In the genomic region with DNA sequence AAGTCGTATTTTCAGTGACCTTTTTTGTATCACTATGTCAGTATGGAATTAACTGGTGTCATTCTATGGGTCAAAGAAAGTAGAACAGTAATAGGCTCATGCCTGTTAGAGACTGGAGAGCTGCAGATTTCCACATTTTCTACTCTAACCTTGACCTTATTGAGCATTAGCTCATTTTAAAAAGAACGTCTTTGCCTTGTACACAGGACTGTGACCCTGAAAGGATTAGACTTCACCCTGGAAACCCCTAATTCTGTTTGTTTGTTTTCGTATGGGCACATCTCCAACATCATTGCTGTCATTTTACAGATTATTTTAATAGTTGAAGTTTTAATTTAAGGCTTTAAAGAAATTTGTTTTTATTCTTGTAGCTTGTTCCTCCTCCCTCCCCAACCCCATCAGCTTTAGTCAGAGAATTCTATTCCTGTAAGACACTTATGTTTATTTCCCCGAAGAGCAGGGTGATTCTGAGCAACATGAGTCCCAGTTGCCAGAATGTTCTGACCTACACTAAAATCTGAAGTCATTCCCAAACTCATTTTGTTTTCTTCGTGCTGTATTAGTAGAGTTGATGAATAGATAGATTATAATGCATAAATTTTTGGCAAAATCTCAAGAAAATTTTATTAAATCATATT, we compare ENCODE assay signal across 18 cellular contexts.
"Had no signal": no experiment of that assay in that cellular context is flagged by ENCODE, and none has a peak within 500 bp of the region (broad histone marks: within the 10 kb centered on the region; RNA-seq: fewer than 3 reads in every experiment).

No MANE protein-coding gene starts in this region.

- H3K9me3 ChIP-seq: adrenal gland, heart right ventricle, left lung, psoas muscle, suprapubic skin, upper lobe of right lung had no signal

- H3K27ac ChIP-seq: heart right ventricle, left lung, psoas muscle, suprapubic skin, upper lobe of right lung had no signal

- FAIRE-seq: keratinocyte had no signal

- H3K27ac Mint-ChIP-seq: activated CD4-positive, alpha-beta T cell treated with anti-CD3 and anti-CD28 coated beads, Interleukin-2, amount 10 ng/mL, durations not matched to agents 7 days and 5 days; activated naive CD4-positive, alpha-beta T cell treated with anti-CD3 and anti-CD28 coated beads, Interleukin-2, amount 10 ng/mL, durations not matched to agents 7 days and 5 days; activated T-helper 17 cell treated with anti-CD3 and anti-CD28 coated beads, Interleukin-2, amount 50 U/mL, for 72 hours; natural killer cell treated with Interleukin-12 subunit alpha and Interleukin-12 subunit beta and Interleukin-15 and Interleukin-18, amount 100 ng/mL, for 72 hours had no signal

- H3K9me3 Mint-ChIP-seq: activated CD4-positive, alpha-beta T cell treated with anti-CD3 and anti-CD28 coated beads, Interleukin-2, amount 10 ng/mL, durations not matched to agents 7 days and 5 days had no signal

- H3K36me3 Mint-ChIP-seq: activated naive CD4-positive, alpha-beta T cell treated with anti-CD3 and anti-CD28 coated beads, Interleukin-2, amount 10 ng/mL, durations not matched to agents 7 days and 5 days had no signal

- H3K27me3 Mint-ChIP-seq: activated CD4-positive, alpha-beta T cell treated with anti-CD3 and anti-CD28 coated beads, Interleukin-2, amount 10 ng/mL, durations not matched to agents 7 days and 5 days; activated naive CD4-positive, alpha-beta T cell treated with anti-CD3 and anti-CD28 coated beads, Interleukin-2, amount 10 ng/mL, durations not matched to agents 7 days and 5 days; activated T-helper 17 cell treated with anti-CD3 and anti-CD28 coated beads, Interleukin-2, amount 50 U/mL, for 72 hours; central memory CD8-positive, alpha-beta T cell; natural killer cell treated with Interleukin-12 subunit alpha and Interleukin-12 subunit beta and Interleukin-15 and Interleukin-18, amount 100 ng/mL, for 72 hours had no signal

- H3K36me3 ChIP-seq: adrenal gland, heart right ventricle, left lung, suprapubic skin, upper lobe of right lung had no signal

- H3K4me3 ChIP-seq: adrenal gland, heart right ventricle, left lung, psoas muscle, suprapubic skin, upper lobe of right lung had no signal

- H3K4me1 Mint-ChIP-seq: activated CD4-positive, alpha-beta T cell treated with anti-CD3 and anti-CD28 coated beads, Interleukin-2, amount 10 ng/mL, durations not matched to agents 7 days and 5 days; activated naive CD4-positive, alpha-beta T cell treated with anti-CD3 and anti-CD28 coated beads, Interleukin-2, amount 10 ng/mL, durations not matched to agents 7 days and 5 days; activated T-helper 17 cell treated with anti-CD3 and anti-CD28 coated beads, Interleukin-2, amount 50 U/mL, for 72 hours; central memory CD8-positive, alpha-beta T cell had no signal

- ATAC-seq: activated T-helper 17 cell treated with anti-CD3 and anti-CD28 coated beads, Interleukin-2, amount 50 U/mL, for 72 hours; heart right ventricle; left lung; natural killer cell treated with Interleukin-12 subunit alpha and Interleukin-12 subunit beta and Interleukin-15 and Interleukin-18, amount 100 ng/mL, for 72 hours; psoas muscle; sciatic nerve; upper lobe of right lung had no signal

- DNase-seq: activated CD4-positive, alpha-beta T cell treated with anti-CD3 and anti-CD28 coated beads, Interleukin-2, amount 10 ng/mL, durations not matched to agents 7 days and 5 days; activated CD4-positive, CD25-positive, alpha-beta regulatory T cell; activated naive CD4-positive, alpha-beta T cell treated with anti-CD3 and anti-CD28 coated beads, Interleukin-2, amount 10 ng/mL, durations not matched to agents 7 days and 5 days; activated T-cell treated with anti-CD3 and anti-CD28 coated beads for 4 hours; adrenal gland; foreskin melanocyte; heart right ventricle; left lung; psoas muscle; stimulated activated naive CD4-positive, alpha-beta T cell treated with Interleukin-2 at 50 U/mL for 16 hours; T-helper 2 cell; upper lobe of right lung had no signal

- H3K27me3 ChIP-seq: adrenal gland, suprapubic skin had no signal

- H3K4me3 Mint-ChIP-seq: activated CD4-positive, alpha-beta T cell treated with anti-CD3 and anti-CD28 coated beads, Interleukin-2, amount 10 ng/mL, durations not matched to agents 7 days and 5 days; activated naive CD4-positive, alpha-beta T cell treated with anti-CD3 and anti-CD28 coated beads, Interleukin-2, amount 10 ng/mL, durations not matched to agents 7 days and 5 days; activated T-helper 17 cell treated with anti-CD3 and anti-CD28 coated beads, Interleukin-2, amount 50 U/mL, for 72 hours; central memory CD8-positive, alpha-beta T cell; natural killer cell treated with Interleukin-12 subunit alpha and Interleukin-12 subunit beta and Interleukin-15 and Interleukin-18, amount 100 ng/mL, for 72 hours had no signal

- H3K4me1 ChIP-seq: heart right ventricle, left lung, psoas muscle, suprapubic skin, upper lobe of right lung had no signal
